ENCODE assay signal across 3 cellular contexts in the genomic region with DNA sequence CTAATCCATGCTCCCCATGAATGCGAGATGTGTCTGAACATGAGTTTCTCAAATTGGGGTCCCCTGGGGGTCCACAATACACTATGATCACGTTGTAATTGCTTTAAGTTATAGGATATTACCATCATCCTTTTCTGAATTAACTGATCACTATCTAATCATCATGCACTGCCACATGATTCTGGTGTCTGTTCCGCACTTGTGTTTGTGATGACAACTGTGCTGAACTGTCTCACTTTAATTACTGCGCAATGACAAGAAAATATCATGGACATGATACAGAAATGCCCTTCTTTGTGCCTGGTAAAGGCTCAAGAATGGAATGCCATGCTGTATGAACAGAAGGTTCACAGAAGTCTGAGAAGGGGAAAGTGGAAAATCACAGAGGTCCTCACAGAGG.
"Had no signal": no experiment of that assay in that cellular context is flagged by ENCODE, and none has a peak within 500 bp of the region (broad histone marks: within the 10 kb centered on the region; RNA-seq: fewer than 3 reads in every experiment).

No MANE protein-coding gene starts in this region.

- ATAC-seq: GM12878 had no signal

- H3K4me3 ChIP-seq: GM12878 had no signal

- DNase-seq: GDM1, GF-D8 had no signal
